Comparison of ENCODE assay signal across 22 cellular contexts in genomic region chr10:101234333-101234732, GRCh38. TPM values are rescaled to one million over a fixed set of nuclear protein-coding genes. Genes with fewer than 3 reads are reported as not detected.
DNase-seq lines count a peak whose midpoint lies in the region; ATAC-seq, FAIRE-seq and TF ChIP-seq lines count a peak whose summit lies in the region.
"Had no signal": no experiment of that assay in that cellular context is flagged by ENCODE, and none has a peak within 500 bp of the region (broad histone marks: within the 10 kb centered on the region; RNA-seq: fewer than 3 reads in every experiment).

No MANE protein-coding gene starts in this region.

- DNase-seq in CD14-positive monocyte (ENCODE audit: low spot score) (no peak), bronchial epithelial cell (ENCODE audit: low read depth) (no peak), osteoblast (ENCODE audit: insufficient read length, low spot score, missing footprints) (peak; percentile 47), adrenal gland (no peak), HCEC 1CT (no peak), MCF 10A (ENCODE audit: unreplicated experiment) (no peak)
- DNase-seq in stimulated activated naive B cell treated with anti-CD40 and anti-IgM and Interleukin-4, amounts not matched to agents 10 μg/mL and 1 μg/mL and 100 μg/mL, for 72 hours = no peak
- DNase-seq: AML-193; CD4-positive, alpha-beta memory T cell; DMS153; DMS79; GDM1; HFFc6; KG1 had no signal

- peaks cover 6% of the 10 kb centered on the region for H4K20me1 ChIP-seq in osteoblast (ENCODE audit: insufficient read depth, low read length)

- no peak overlapping the region for H3K4me2 ChIP-seq in osteoblast (ENCODE audit: insufficient read depth, low read length)
- H3K4me2 ChIP-seq: A549 had no signal

- H3K4me1 ChIP-seq in osteoblast (ENCODE audit: insufficient read depth, low read length) = no peaks in the 10 kb centered on the region
- H3K4me1 ChIP-seq in adrenal gland (replicated peaks in 1 of 2) = peaks cover 6 to 8% of the 10 kb centered on the region in 2 donors
- H3K4me1 ChIP-seq: A549 had no signal

- H3K4me1 Mint-ChIP-seq in CD14-positive monocyte (peaks cover 12% of the 10 kb centered on the region), MCF 10A (ENCODE audit: insufficient read depth, unreplicated experiment) (peaks cover 1% of the 10 kb centered on the region)
- H3K4me1 Mint-ChIP-seq in stimulated activated naive B cell treated with anti-CD40 and anti-IgM and Interleukin-4, amounts not matched to agents 10 μg/mL and 1 μg/mL and 100 μg/mL, for 72 hours = peaks cover 22 to 42% of the 10 kb centered on the region in 2 donors

- H3K27me3 Mint-ChIP-seq in CD14-positive monocyte (ENCODE audit: low read depth in 3 of 3) (peaks cover 89 to 100% (median 94%) of the 10 kb centered on the region in 3 donors), MCF 10A (ENCODE audit: insufficient read depth, unreplicated experiment) (peaks cover 31% of the 10 kb centered on the region)
- peaks cover 84 to 93% of the 10 kb centered on the region in 2 donors for H3K27me3 Mint-ChIP-seq in stimulated activated naive B cell treated with anti-CD40 and anti-IgM and Interleukin-4, amounts not matched to agents 10 μg/mL and 1 μg/mL and 100 μg/mL, for 72 hours

- H3K36me3 ChIP-seq in bronchial epithelial cell (ENCODE audit: control insufficient read depth, insufficient read depth, low read length) (no peaks in the 10 kb centered on the region), osteoblast (ENCODE audit: insufficient read depth, low read length) (no peaks in the 10 kb centered on the region), adrenal gland (replicated peaks in 1 of 2) (no peaks in the 10 kb centered on the region)
- H3K36me3 ChIP-seq: HAP-1 had no signal

- H3K27ac ChIP-seq in osteoblast (ENCODE audit: low read depth, low read length) (no peak overlapping the region), adrenal gland (no peak overlapping the region)
- H3K27ac ChIP-seq: 22Rv1, A549, C4-2B had no signal

- no peak overlapping the region for H3K27ac Mint-ChIP-seq in CD14-positive monocyte
- H3K27ac Mint-ChIP-seq in stimulated activated naive B cell treated with anti-CD40 and anti-IgM and Interleukin-4, amounts not matched to agents 10 μg/mL and 1 μg/mL and 100 μg/mL, for 72 hours = peak overlapping the region; percentile 27
- no peak overlapping the region for H3K27ac Mint-ChIP-seq in MCF 10A (ENCODE audit: low read depth, unreplicated experiment)
- H3K27ac Mint-ChIP-seq: CD4-positive, alpha-beta memory T cell; HFFc6 had no signal

- H3K36me3 Mint-ChIP-seq in CD14-positive monocyte (no peaks in the 10 kb centered on the region), MCF 10A (ENCODE audit: insufficient read depth, unreplicated experiment) (no peaks in the 10 kb centered on the region)
- peaks cover 6 to 7% of the 10 kb centered on the region in 2 donors for H3K36me3 Mint-ChIP-seq in stimulated activated naive B cell treated with anti-CD40 and anti-IgM and Interleukin-4, amounts not matched to agents 10 μg/mL and 1 μg/mL and 100 μg/mL, for 72 hours
- H3K36me3 Mint-ChIP-seq: CD4-positive, alpha-beta memory T cell had no signal

- no peak overlapping the region for H2AFZ ChIP-seq in osteoblast (ENCODE audit: low read length)

- H3K4me3 ChIP-seq in bronchial epithelial cell (ENCODE audit: low read depth, low read length) = no peak overlapping the region
- no peak overlapping the region for H3K4me3 ChIP-seq in osteoblast (ENCODE audit: insufficient read depth, low read length)
- H3K4me3 ChIP-seq in adrenal gland = no peak overlapping the region
- H3K4me3 ChIP-seq: A549, HAP-1 had no signal

- H3K9me3 ChIP-seq in osteoblast (ENCODE audit: low read depth, low read length) (peaks cover 1% of the 10 kb centered on the region), adrenal gland (replicated peaks in 1 of 3) (no peaks in the 10 kb centered on the region)
- H3K9me3 ChIP-seq: A549, HAP-1 had no signal

- no peaks in the 10 kb centered on the region for H3K79me2 ChIP-seq in osteoblast (ENCODE audit: insufficient read depth, low read length)

- intact Hi-C loops in CD14-positive monocyte (cut with micrococcal nuclease) (no loop called here), adrenal gland (cut with DNase I) (no loop called here), MCF 10A (cut with micrococcal nuclease) (no loop called here)

- POLR2A ChIA-PET in MCF 10A (lab: Yijun Ruan, JAX) = no interaction called here

- CTCF ChIA-PET in MCF 10A (lab: Yijun Ruan, JAX) = interaction anchor here (0.7 to 1.5 kb wide), 3 partner anchors 20 to 547 kb away, joined by 3 to 8 read pairs (median 5); no protein-coding TSS in a partner anchor

- no peak for ATAC-seq in stimulated activated naive B cell treated with anti-CD40 and anti-IgM and Interleukin-4, amounts not matched to agents 10 μg/mL and 1 μg/mL and 100 μg/mL, for 72 hours (replicated peaks)
- ATAC-seq: A549, HepG2 had no signal

- no peak for TF ChIP-seq POLR2A in adrenal gland (IDR thresholded peaks at IDR 0.05)

- H3K27me3 ChIP-seq in bronchial epithelial cell (ENCODE audit: control insufficient read depth, insufficient read depth, low read length) = peaks cover 82% of the 10 kb centered on the region
- H3K27me3 ChIP-seq in osteoblast (ENCODE audit: insufficient read depth, low read length) = peaks cover 100% of the 10 kb centered on the region
- peaks cover 100% of the 10 kb centered on the region for H3K27me3 ChIP-seq in adrenal gland

- TF ChIP-seq CTCF in CD14-positive monocyte (IDR thresholded peaks at IDR 0.05) = no peak
- no peak for TF ChIP-seq CTCF in bronchial epithelial cell (IDR thresholded peaks at IDR 0.05; ENCODE audit: insufficient read depth, low read length, severe bottlenecking)
- no peak for TF ChIP-seq CTCF in osteoblast (IDR thresholded peaks at IDR 0.05; ENCODE audit: extremely low read depth, low read depth, low read length)
- TF ChIP-seq CTCF in adrenal gland (IDR thresholded peaks at IDR 0.05) = no peak
- TF ChIP-seq CTCF in MCF 10A (IDR thresholded peaks at IDR 0.05; ENCODE audit: unreplicated experiment) = no peak

- BruUV-seq in MCF 10A (replicated peaks; lab: Mats Ljungman, UMichigan) = no TSS peak

- FAIRE-seq in bronchial epithelial cell (lab: Jason Lieb, UNC) = peak; percentile 40
- FAIRE-seq: A549, GM12892, HepG2 had no signal

- WGBS in adrenal gland, 4 donors = 59 to 85% (median 71%) methylated on average over 1 of the region's 1 CpG

- peak overlapping the region; percentile 24 to 71 for H3K4me3 Mint-ChIP-seq in CD14-positive monocyte
- no peak overlapping the region for H3K4me3 Mint-ChIP-seq in stimulated activated naive B cell treated with anti-CD40 and anti-IgM and Interleukin-4, amounts not matched to agents 10 μg/mL and 1 μg/mL and 100 μg/mL, for 72 hours
- H3K4me3 Mint-ChIP-seq in MCF 10A (ENCODE audit: unreplicated experiment) = no peak overlapping the region
- H3K4me3 Mint-ChIP-seq: CD4-positive, alpha-beta memory T cell; HFFc6 had no signal

- H3K9me3 Mint-ChIP-seq in CD14-positive monocyte (peaks cover 0 to 17% (median 7%) of the 10 kb centered on the region in 7 donors), MCF 10A (ENCODE audit: unreplicated experiment) (no peaks in the 10 kb centered on the region)
- H3K9me3 Mint-ChIP-seq in stimulated activated naive B cell treated with anti-CD40 and anti-IgM and Interleukin-4, amounts not matched to agents 10 μg/mL and 1 μg/mL and 100 μg/mL, for 72 hours = no peaks in the 10 kb centered on the region
- H3K9me3 Mint-ChIP-seq: HFFc6 had no signal

RNA-seq across cellular contexts. Expression of gene LBX1, which starts 5.1 kb away (rescaled TPM):
- not detected for polyA plus RNA-seq in CD14-positive monocyte
- total RNA-seq in bronchial epithelial cell = not detected in 2 replicates
- not detected in 2 replicates for total RNA-seq in osteoblast
- under 1 TPM in 1 of 8 donors, not detected in 7; 0.14 TPM for total RNA-seq in adrenal gland
- not detected for polyA plus RNA-seq in adrenal gland
- total RNA-seq in MCF 10A (2022) = not detected in 2 replicates
- total RNA-seq: CD4-positive, alpha-beta memory T cell; H4; HepG2; HFFc6 had no signal
- polyA plus RNA-seq: A549; BJ; CD4-positive, alpha-beta memory T cell; HepG2 had no signal

Comparison
In these comparisons a context has a peak if more than half of its experiments do, and no peak if none do; other contexts are left out.
1. H3K4me3 Mint-ChIP-seq: peak in CD14-positive monocyte (2 of 2); none in stimulated activated naive B cell treated with anti-CD40 and anti-IgM and Interleukin-4, amounts not matched to agents 10 μg/mL and 1 μg/mL and 100 μg/mL, for 72 hours (0 of 2) and MCF 10A (single experiment).